ENCODE assay signal across 22 cellular contexts in the genomic region with DNA sequence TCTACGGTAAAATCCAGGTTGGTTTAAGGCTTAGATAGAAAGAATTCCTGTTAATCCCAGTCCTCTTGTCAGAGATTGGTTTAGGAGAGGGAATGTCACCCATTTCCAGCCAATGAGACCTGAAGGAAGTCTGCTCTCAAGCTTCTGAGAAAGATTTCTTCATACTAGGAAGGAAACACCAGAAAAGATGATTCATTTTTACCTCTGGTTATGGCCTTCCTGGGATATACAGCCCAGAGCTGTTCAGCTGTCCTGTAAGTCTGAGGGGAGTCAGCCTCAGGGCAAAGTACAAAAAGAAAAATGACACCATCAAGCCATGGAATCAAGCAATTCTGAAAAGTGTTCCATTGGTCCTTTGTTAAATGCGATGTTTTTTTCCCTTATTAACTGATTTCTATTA. TPM values are rescaled to one million over a fixed set of nuclear protein-coding genes. Genes with fewer than 3 reads are reported as not detected.
DNase-seq lines count a peak whose midpoint lies in the region; ATAC-seq and TF ChIP-seq lines count a peak whose summit lies in the region.
"Had no signal": no experiment of that assay in that cellular context is flagged by ENCODE, and none has a peak within 500 bp of the region (broad histone marks: within the 10 kb centered on the region; RNA-seq: fewer than 3 reads in every experiment).

No MANE protein-coding gene starts in this region.

- H3K4me1 ChIP-seq in SK-N-SH (ENCODE audit: control insufficient read depth in 1 of 2, insufficient read depth in 2 of 2, low read depth in 1 of 2, low read length in 1 of 2) = no peaks in the 10 kb centered on the region; a peak in 1 of 4 replicates
- H3K4me1 ChIP-seq: Caco-2 had no signal

- H3K79me2 ChIP-seq in SK-N-SH (ENCODE audit: insufficient read depth) = no peaks in the 10 kb centered on the region

- no peak overlapping the region for H3K4me2 ChIP-seq in SK-N-SH

- H3K9me2 ChIP-seq in SK-N-SH = no peaks in the 10 kb centered on the region

- H2AFZ ChIP-seq in SK-N-SH (ENCODE audit: low read depth) = no peak overlapping the region

- H4K20me1 ChIP-seq in SK-N-SH (ENCODE audit: insufficient read depth) = no peaks in the 10 kb centered on the region
- H4K20me1 ChIP-seq: BLaER1 treated with 17β-estradiol and CSF1 and Interleukin-3, amounts not matched to agents 10 nM and 100 nM had no signal

- 84% methylated on average over 2 of the region's 2 CpGs for WGBS in SK-N-SH (ENCODE audit: low lambda C conversion rate)

- H3K4me3 ChIP-seq in SK-N-SH (ENCODE audit: low read depth in 2 of 2, low read length in 1 of 2) = no peak overlapping the region
- H3K4me3 ChIP-seq: BLaER1 treated with 17β-estradiol and CSF1 and Interleukin-3, amounts not matched to agents 10 nM and 100 nM; left lung had no signal

- POLR2A ChIA-PET in SK-N-SH (lab: Yijun Ruan, JAX) = no interaction called here

- no peaks in the 10 kb centered on the region for H3F3A ChIP-seq in SK-N-SH (replicated peaks; ENCODE audit: insufficient read depth)

- CTCF ChIA-PET in SK-N-SH (lab: Yijun Ruan, JAX) = interaction anchor here (0.6 kb wide), 1 partner anchor 945 kb away, joined by 3 read pairs; no protein-coding TSS in a partner anchor

- H3K27ac ChIP-seq in SK-N-SH (ENCODE audit: low read depth in 2 of 2, low read length in 1 of 2) = no peak overlapping the region
- H3K27ac ChIP-seq: BLaER1 treated with 17β-estradiol and CSF1 and Interleukin-3, amounts not matched to agents 10 nM and 100 nM; left lung had no signal

- ATAC-seq in HG02938 (IDR thresholded peaks at IDR 0.05; ENCODE audit: unreplicated experiment) = no peak
- ATAC-seq: activated CD4-positive, CD25-positive, alpha-beta regulatory T cell treated with anti-CD3 and anti-CD28 coated beads, Interleukin-2, amount 50 U/mL, for 24 hours; activated CD8-positive, alpha-beta T cell treated with anti-CD3 and anti-CD28 coated beads, Interleukin-2, amount 10 ng/mL, durations not matched to agents 7 days and 5 days; HCT116; left lung had no signal

- H3K9me3 ChIP-seq in SK-N-SH = no peaks in the 10 kb centered on the region; the same call in 1 of the 2 replicates
- H3K9me3 ChIP-seq: Caco-2, left lung had no signal

- TF ChIP-seq CTCF in SK-N-SH (IDR thresholded peaks at IDR 0.05) = no peak

- H3K9ac ChIP-seq in SK-N-SH = no peak overlapping the region
- H3K9ac ChIP-seq: BLaER1 treated with 17β-estradiol and CSF1 and Interleukin-3, amounts not matched to agents 10 nM and 100 nM had no signal

- H3K27me3 ChIP-seq in SK-N-SH (ENCODE audit: insufficient read depth) = no peaks in the 10 kb centered on the region
- H3K27me3 ChIP-seq: BLaER1 treated with 17β-estradiol and CSF1 and Interleukin-3, amounts not matched to agents 10 nM and 100 nM; left lung had no signal

- no peak for TF ChIP-seq EP300 in SK-N-SH (IDR thresholded peaks at IDR 0.05; ENCODE audit: borderline replicate concordance in 1 of 2, low read depth in 1 of 2, low read length in 1 of 2)

- TF ChIP-seq RAD21 in SK-N-SH (IDR thresholded peaks at IDR 0.05; ENCODE audit: low read length) = no peak

- H3K36me3 ChIP-seq in SK-N-SH (replicated peaks in 1 of 2; ENCODE audit: control insufficient read depth in 1 of 2, insufficient read depth in 2 of 2, low read length in 1 of 2) = no peaks in the 10 kb centered on the region
- H3K36me3 ChIP-seq: BLaER1 treated with 17β-estradiol and CSF1 and Interleukin-3, amounts not matched to agents 10 nM and 100 nM; left lung had no signal

- peak; percentile 10 for DNase-seq in EL
- peak; percentile 25 for DNase-seq in HuH-7.5 (ENCODE audit: low spot score)
- DNase-seq in SW480 (ENCODE audit: low spot score) = peak; percentile 11
- peak; percentile 46 for DNase-seq in iris pigment epithelial cell (ENCODE audit: low read depth)
- no peak for DNase-seq in stimulated activated CD8-positive, alpha-beta memory T cell treated with anti-CD3 and anti-CD28 coated beads, Interleukin-4, amount 100 ng/mL, for 48 hours
- DNase-seq in mucosa of gallbladder (ENCODE audit: low spot score) = no peak
- DNase-seq in SK-N-SH = no peak
- DNase-seq: ACHN; activated CD8-positive, alpha-beta T cell treated with anti-CD3 and anti-CD28 coated beads, Interleukin-2, amount 10 ng/mL, durations not matched to agents 7 days and 5 days; activated gamma-delta T cell treated with Interleukin-2 at 50 U/mL for 16 hours; Caco-2; left lung; NCI-H1417; NCI-H524; posterior cingulate gyrus; substantia nigra had no signal

TF ChIP-seq in SK-N-SH, 30 proteins besides CTCF, POLR2A, EP300 and RAD21:
- no peak for TF ChIP-seq YY1 (IDR thresholded peaks at IDR 0.05; ENCODE audit: low read depth)
- TF ChIP-seq, protein P1, sequence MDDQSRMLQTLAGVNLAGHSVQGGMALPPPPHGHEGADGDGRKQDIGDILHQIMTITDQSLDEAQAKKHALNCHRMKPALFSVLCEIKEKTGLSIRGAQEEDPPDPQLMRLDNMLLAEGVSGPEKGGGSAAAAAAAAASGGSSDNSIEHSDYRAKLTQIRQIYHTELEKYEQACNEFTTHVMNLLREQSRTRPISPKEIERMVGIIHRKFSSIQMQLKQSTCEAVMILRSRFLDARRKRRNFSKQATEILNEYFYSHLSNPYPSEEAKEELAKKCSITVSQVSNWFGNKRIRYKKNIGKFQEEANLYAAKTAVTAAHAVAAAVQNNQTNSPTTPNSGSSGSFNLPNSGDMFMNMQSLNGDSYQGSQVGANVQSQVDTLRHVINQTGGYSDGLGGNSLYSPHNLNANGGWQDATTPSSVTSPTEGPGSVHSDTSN (IDR thresholded peaks at IDR 0.05) = no peak
- no peak for TF ChIP-seq TEAD4 (IDR thresholded peaks at IDR 0.05; ENCODE audit: borderline replicate concordance, insufficient read depth)
- no peak for TF ChIP-seq JUND (IDR thresholded peaks at IDR 0.05)

RNA-seq across cellular contexts. Expression of a gene that starts 18.6 kb away (rescaled TPM):
- 0.43 TPM for total RNA-seq in mucosa of gallbladder
- not detected in 2 replicates for polyA plus RNA-seq in SK-N-SH (2012; rRNA removed)
- polyA plus RNA-seq in SK-N-SH (2012; cell fraction: cytosol; rRNA removed) = 0.04 TPM in 1 of 2 replicates, not detected in the other
- polyA plus RNA-seq in SK-N-SH (2012; cell fraction: nucleus; rRNA removed) = not detected in 2 replicates
- total RNA-seq: Caco-2, Daoy, ureter had no signal

RNA-seq across cellular contexts. Expression of a gene that starts 42.2 kb away (rescaled TPM):
- total RNA-seq in mucosa of gallbladder = 52.9 TPM
- polyA plus RNA-seq in SK-N-SH (2012; rRNA removed) = 4.7 and 7.8 TPM in 2 replicates
- polyA plus RNA-seq in SK-N-SH (2012; cell fraction: cytosol; rRNA removed) = 7.3 and 7.7 TPM in 2 replicates
- 7.9 and 16.5 TPM in 2 replicates for polyA plus RNA-seq in SK-N-SH (2012; cell fraction: nucleus; rRNA removed)

Comparison
In these comparisons a context has a peak if more than half of its experiments do, and no peak if none do; other contexts are left out.
1. DNase-seq: peak in EL (single experiment), HuH-7.5 (single experiment), SW480 (single experiment) and iris pigment epithelial cell (single experiment); none in stimulated activated CD8-positive, alpha-beta memory T cell treated with anti-CD3 and anti-CD28 coated beads, Interleukin-4, amount 100 ng/mL, for 48 hours (single experiment), mucosa of gallbladder (single experiment) and SK-N-SH (single experiment).